18 cellular contexts compared by ENCODE assay signal in the genomic region with DNA sequence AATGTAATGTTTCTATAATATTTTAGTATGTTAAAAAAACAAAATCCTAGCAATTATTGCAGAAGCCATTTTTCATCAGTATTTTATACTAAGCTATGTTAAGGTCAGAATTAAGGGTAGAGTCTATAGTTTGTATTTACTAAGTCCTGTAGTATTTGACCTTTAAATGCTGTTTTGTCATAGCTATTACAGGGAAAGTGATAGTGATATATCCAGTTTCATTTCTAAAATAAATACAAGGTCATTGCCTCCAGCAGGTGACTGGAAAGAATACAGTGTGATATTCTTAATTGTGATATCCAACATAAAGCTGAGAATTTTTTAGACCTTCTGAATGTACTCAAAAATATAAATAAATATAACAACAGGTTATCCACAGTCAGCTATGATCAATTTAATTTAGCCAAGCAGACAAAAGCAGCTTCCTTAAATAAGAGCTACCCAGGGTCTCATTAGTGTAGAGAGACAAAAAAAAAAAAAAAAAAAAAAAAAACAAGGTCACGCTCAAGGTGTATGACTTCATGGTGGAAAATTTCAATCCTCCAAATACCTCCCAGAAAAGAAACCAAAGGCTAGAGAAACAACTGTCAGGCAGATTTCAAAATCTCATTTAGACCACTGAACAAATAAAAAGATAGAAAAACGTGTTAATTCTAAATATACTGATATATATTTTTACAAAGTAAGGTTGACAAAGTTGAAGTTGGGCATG.
"Had no signal": no experiment of that assay in that cellular context is flagged by ENCODE, and none has a peak within 500 bp of the region (broad histone marks: within the 10 kb centered on the region; RNA-seq: fewer than 3 reads in every experiment).

No MANE protein-coding gene starts in this region.

- DNase-seq: cortex of kidney; effector memory CD4-positive, alpha-beta T cell; heart right ventricle; hypothalamus; left ventricle myocardium inferior; mesenchymal stem cell; midbrain; nucleus accumbens; stimulated activated naive CD4-positive, alpha-beta T cell treated with Interleukin-2 at 50 U/mL for 16 hours; uterus had no signal

- H3K9me3 ChIP-seq: heart right ventricle, left ventricle myocardium inferior, prostate gland, uterus had no signal

- H3K27me3 ChIP-seq: heart right ventricle, neural progenitor cell, uterus had no signal

- H3K36me3 ChIP-seq: heart right ventricle, left ventricle myocardium inferior, neural progenitor cell, prostate gland, uterus had no signal

- H3K4me1 ChIP-seq: heart right ventricle, parathyroid adenoma, prostate gland, uterus had no signal

- H3K27ac ChIP-seq: heart right ventricle, left ventricle myocardium inferior, neural progenitor cell, parathyroid adenoma, prostate gland, skin epidermis, uterus had no signal

- FAIRE-seq: endometrium, frontal cortex, islet of Langerhans had no signal

- H3K4me3 ChIP-seq: heart right ventricle, left ventricle myocardium inferior, lung, neural progenitor cell, prostate gland, skin epidermis, uterus had no signal
